Comparison of ENCODE assay signal across 23 cellular contexts in genomic region chr1:77405186-77405585, GRCh38.
"Had no signal": no experiment of that assay in that cellular context is flagged by ENCODE, and none has a peak within 500 bp of the region (broad histone marks: within the 10 kb centered on the region; RNA-seq: fewer than 3 reads in every experiment).

No MANE protein-coding gene starts in this region.

- H3K4me3 ChIP-seq: adrenal gland, left lung, lung, pancreas, psoas muscle, right atrium auricular region, skin epidermis, upper lobe of left lung had no signal

- H3K4me1 ChIP-seq: adrenal gland, foreskin keratinocyte, left lung, pancreas, psoas muscle, right atrium auricular region, upper lobe of left lung had no signal

- H3K9me3 ChIP-seq: adrenal gland, pancreas, psoas muscle, right atrium auricular region, upper lobe of left lung had no signal

- H3K36me3 Mint-ChIP-seq: WTC11 had no signal

- FAIRE-seq: astrocyte, pancreas had no signal

- H3K9me3 Mint-ChIP-seq: activated T-cell treated with anti-CD3 and anti-CD28 coated beads, Interleukin-2, amount 50 U/mL, for 4 hours had no signal

- H3K27me3 Mint-ChIP-seq: activated naive CD8-positive, alpha-beta T cell had no signal

- ATAC-seq: activated T-cell treated with anti-CD3 and anti-CD28 coated beads, Interleukin-2, amount 50 U/mL, for 4 hours; foreskin keratinocyte; left lung; natural killer cell; pancreas; psoas muscle; stimulated activated naive B cell treated with anti-CD40 and anti-IgM and Interleukin-4, amounts not matched to agents 10 μg/mL and 1 μg/mL and 100 μg/mL, for 72 hours; WTC11 had no signal

- H3K27ac Mint-ChIP-seq: activated naive CD8-positive, alpha-beta T cell; activated T-helper 2 cell treated with anti-CD3 and anti-CD28 coated beads, Interferon-gamma antibody, Interleukin-2, Interleukin-4, amounts not matched to agents 10 μg/mL and 5 μg/mL and 100 μg/mL, durations not matched to agents 14 hours and 24 hours and 36 hours; natural killer cell; stimulated activated naive B cell treated with anti-CD40 and anti-IgM and Interleukin-4, amounts not matched to agents 10 μg/mL and 1 μg/mL and 100 μg/mL, for 72 hours; WTC11 had no signal

- H3K27me3 ChIP-seq: adrenal gland, left lung, pancreas, right atrium auricular region, upper lobe of left lung had no signal

- H3K4me3 Mint-ChIP-seq: activated naive CD8-positive, alpha-beta T cell; activated T-cell treated with anti-CD3 and anti-CD28 coated beads, Interleukin-2, amount 50 U/mL, for 4 hours; natural killer cell; stimulated activated naive B cell treated with anti-CD40 and anti-IgM and Interleukin-4, amounts not matched to agents 10 μg/mL and 1 μg/mL and 100 μg/mL, for 72 hours; WTC11 had no signal

- H3K4me1 Mint-ChIP-seq: stimulated activated naive B cell treated with anti-CD40 and anti-IgM and Interleukin-4, amounts not matched to agents 10 μg/mL and 1 μg/mL and 100 μg/mL, for 72 hours; WTC11 had no signal

- H3K36me3 ChIP-seq: adrenal gland, left lung, pancreas, right atrium auricular region, upper lobe of left lung had no signal

- H3K27ac ChIP-seq: adrenal gland, foreskin keratinocyte, left lung, pancreas, psoas muscle, right atrium auricular region, skin epidermis, upper lobe of left lung had no signal

- DNase-seq: activated CD4-positive, alpha-beta T cell treated with anti-CD3 and anti-CD28 coated beads, Interleukin-2, amount 50 U/mL, for 48 hours; activated CD8-positive, alpha-beta memory T cell treated with anti-CD3 and anti-CD28 coated beads, Interleukin-2, amount 50 U/mL, for 48 hours; activated naive CD4-positive, alpha-beta T cell; activated T-cell treated with anti-CD3 and anti-CD28 coated beads, Interleukin-2, amount 50 U/mL, for 4 hours; adrenal gland; effector CD4-positive, alpha-beta T cell; erythroblast; foreskin keratinocyte; left lung; natural killer cell; pancreas; psoas muscle; stimulated activated CD4-positive, alpha-beta T cell treated with anti-CD3 and anti-CD28 coated beads, Interleukin-2, amount 100 ng/mL, for 24 hours; stimulated activated naive B cell treated with anti-CD40 and anti-IgM and Interleukin-4, amounts not matched to agents 10 μg/mL and 1 μg/mL and 100 μg/mL, for 72 hours; T-helper 9 cell; upper lobe of left lung had no signal
